8 cellular contexts compared by ENCODE assay signal in the genomic region with DNA sequence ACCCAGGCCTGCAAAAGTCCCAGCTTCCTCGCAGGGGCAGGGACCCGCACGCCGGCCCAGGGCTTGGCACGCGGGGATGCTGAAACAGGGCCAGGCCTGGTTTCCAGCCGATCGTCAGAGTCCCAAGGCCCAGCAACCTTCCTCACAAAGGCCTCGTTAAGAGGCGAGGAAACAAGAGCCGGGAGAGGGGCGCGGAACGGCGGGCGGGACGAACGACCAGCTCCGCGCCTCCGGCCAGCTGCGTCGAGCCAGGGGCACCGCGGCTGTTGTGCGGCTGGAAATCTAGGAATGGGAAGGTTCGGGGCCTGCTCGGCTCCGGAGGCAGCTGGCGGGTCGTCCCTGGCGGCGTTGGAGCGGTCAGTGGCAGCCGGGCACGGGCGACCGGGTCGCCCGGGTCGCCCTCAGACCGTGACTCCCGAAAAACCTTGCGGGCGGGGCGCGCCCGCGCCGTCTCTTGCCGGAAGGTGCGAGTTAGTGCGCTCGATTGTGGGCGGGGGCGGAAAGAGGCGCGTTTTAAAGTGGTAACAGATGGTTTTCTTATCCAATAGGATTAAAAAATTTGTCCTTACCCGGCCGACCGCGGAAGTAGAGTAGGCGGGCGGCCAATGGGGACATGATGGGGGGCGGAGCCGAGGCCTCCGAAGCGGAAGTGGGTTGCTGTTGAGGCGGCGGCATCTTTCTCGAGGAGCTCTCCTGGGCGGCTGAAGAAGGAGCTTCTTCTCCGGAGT. TPM values are rescaled to one million over a fixed set of nuclear protein-coding genes. Genes with fewer than 3 reads are reported as not detected.
DNase-seq lines count a peak whose midpoint lies in the region; ATAC-seq, FAIRE-seq and TF ChIP-seq lines count a peak whose summit lies in the region.

A gene with protein sequence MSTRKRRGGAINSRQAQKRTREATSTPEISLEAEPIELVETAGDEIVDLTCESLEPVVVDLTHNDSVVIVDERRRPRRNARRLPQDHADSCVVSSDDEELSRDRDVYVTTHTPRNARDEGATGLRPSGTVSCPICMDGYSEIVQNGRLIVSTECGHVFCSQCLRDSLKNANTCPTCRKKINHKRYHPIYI (plus strand): TSS at position 643 of the 728 bp plus-strand sequence. CDS start 21,388 bp downstream, outside the sequence.

- 0% methylated on average over 16 of the region's 73 CpGs for WGBS in HepG2 (ENCODE audit: low lambda C conversion rate)

- H3K4me3 ChIP-seq in HepG2 (replicated peaks in 1 of 3; ENCODE audit: insufficient read depth in 1 of 3, low read depth in 2 of 3, low read length in 3 of 3), result peak within 1 kb of the TSS; percentile 84 to 93 (median 86)

- intact Hi-C loops in HepG2 (cut with micrococcal nuclease; ENCODE audit: unreplicated experiment), result loop anchor here (2.0 to 10.0 kb wide), 2 partner anchors 68 to 224 kb away; a partner anchor contains a TSS

- H4K20me1 ChIP-seq in HepG2 (ENCODE audit: insufficient read depth, low read length), result peaks cover 29% of the 10 kb centered on the region

- DNase-seq in C1 segment of cervical spinal cord (lab: John Stamatoyannopoulos, UW) (peak; percentile 57 to 96 (median 92)), NCI-H748 treated with DMSO at 0.1 percent for 48 hours (lab: John Stamatoyannopoulos, UW) (peak; percentile 50), dermis blood vessel endothelial cell (peak; percentile 96), HepG2 (ENCODE audit: low spot score) (peak; percentile 93)
- DNase-seq in activated CD4-positive, alpha-beta T cell treated with anti-CD3 and anti-CD28 coated beads, Interleukin-2, amount 50 U/mL, for 24 hours (ENCODE audit: low read depth in 1 of 2, low spot score in 1 of 2), result peak; percentile 82 to 95
- peak; percentile 94 for DNase-seq in stimulated activated CD4-positive, alpha-beta T cell treated with anti-CD3 and anti-CD28 coated beads, Interleukin-4, amount 100 ng/mL, for 1 hour

- H3K9me3 ChIP-seq in HepG2 (ENCODE audit: low read length), result no peaks in the 10 kb centered on the region

- H3K4me2 ChIP-seq in HepG2 (ENCODE audit: low read depth, low read length), result peak within 1 kb of the TSS; percentile 95

- CTCF ChIA-PET in HepG2 (lab: Yijun Ruan, JAX; ENCODE audit: low intra/inter-chr PET ratio, low total read pairs), result no interaction called here

- no peak within 1 kb of the TSS for H2AFZ ChIP-seq in HepG2 (ENCODE audit: low read length)

- in situ Hi-C loops in HepG2 (cut with HindIII; ENCODE audit: extremely low pct_ligation_motif_present, low pct_unique_long_range_greater_than_20kb), result no loop called here

- TF ChIP-seq POLR2A in HepG2 (IDR thresholded peaks at IDR 0.05; ENCODE audit: insufficient read depth in 1 of 2, low read depth in 2 of 2, low read length in 2 of 2), result peak in 1 of 2 experiments; percentile 80; a peak in 2 of 4 replicates

- H3K36me3 ChIP-seq in HepG2 (replicated peaks in 1 of 2; ENCODE audit: control insufficient read depth in 1 of 2, insufficient read depth in 2 of 2, low read length in 2 of 2), result peaks cover 0 to 19% of the 10 kb centered on the region in 2 experiments; a peak in 3 of 5 replicates

- no peak for TF ChIP-seq CTCF in HepG2 (CRISPR knock-in tag; IDR thresholded peaks at IDR 0.05)

- ATAC-seq in GM19372 (IDR thresholded peaks at IDR 0.05; ENCODE audit: low read depth, unreplicated experiment) (peak; percentile 79), HG03558 (IDR thresholded peaks at IDR 0.05; ENCODE audit: extremely low read depth, unreplicated experiment) (peak; percentile 58), HepG2 (peak; percentile 91)

- POLR2A ChIA-PET in HepG2 (lab: Yijun Ruan, JAX), result interaction anchor here (0.6 to 3.4 kb wide), 11 partner anchors 17 to 1157 kb away, joined by 3 to 25 read pairs (median 4); a partner anchor contains a TSS

- H3K27ac ChIP-seq in HepG2 (ENCODE audit: extremely low read length, insufficient read depth, low read length), result peak within 1 kb of the TSS; percentile 93

- TF ChIP-seq EP300 in HepG2 (IDR thresholded peaks at IDR 0.05; ENCODE audit: low read depth in 2 of 2, low read length in 2 of 2) (no peak), HepG2 (CRISPR knock-in tag; IDR thresholded peaks at IDR 0.05; ENCODE audit: borderline replicate concordance) (no peak)

- H3K27me3 ChIP-seq in HepG2 (ENCODE audit: control insufficient read depth in 1 of 2, insufficient read depth in 2 of 2, low read length in 2 of 2), result no peaks in the 10 kb centered on the region; a peak in 1 of 5 replicates

- peak within 1 kb of the TSS; percentile 96 for H3K9ac ChIP-seq in HepG2 (ENCODE audit: insufficient read depth, low read depth, low read length)

- peaks cover 55% of the 10 kb centered on the region for H3K79me2 ChIP-seq in HepG2 (ENCODE audit: insufficient read depth, low read length)

- BruUV-seq in HepG2 (replicated peaks; lab: Mats Ljungman, UMichigan), result TSS peak; percentile 59

- peak; percentile 70 for FAIRE-seq in HepG2 (lab: Jason Lieb, UNC)

- TF ChIP-seq RAD21 in HepG2 (CRISPR knock-in tag; IDR thresholded peaks at IDR 0.05), result no peak

- H3K4me1 ChIP-seq in HepG2 (ENCODE audit: insufficient read depth, low read length), result peaks cover 44% of the 10 kb centered on the region

TF ChIP-seq in HepG2, 621 proteins besides CTCF, POLR2A, EP300 and RAD21 (continues in another document):
- TF ChIP-seq PRPF4 (IDR thresholded peaks at IDR 0.05; ENCODE audit: low read depth, low read length, poor library complexity, severe bottlenecking) (no peak), ZNF124 (CRISPR knock-in tag; IDR thresholded peaks at IDR 0.05) (0 out of 2 replicates have a peak, but pooled peaks have one; percentile 1), FOXC1 (CRISPR knock-in tag; IDR thresholded peaks at IDR 0.05; ENCODE audit: borderline replicate concordance) (peak; percentile 76; the same call in 1 of the 2 replicates), RFXAP (CRISPR knock-in tag; IDR thresholded peaks at IDR 0.05; ENCODE audit: borderline replicate concordance) (peak; percentile 65; the same call in 1 of the 2 replicates), ZNF777 (CRISPR knock-in tag; IDR thresholded peaks at IDR 0.05) (peak; percentile 84), ZNF30 (CRISPR knock-in tag; IDR thresholded peaks at IDR 0.05) (0 out of 2 replicates have a peak, but pooled peaks have one; percentile 87)
- TF ChIP-seq, protein P1, sequence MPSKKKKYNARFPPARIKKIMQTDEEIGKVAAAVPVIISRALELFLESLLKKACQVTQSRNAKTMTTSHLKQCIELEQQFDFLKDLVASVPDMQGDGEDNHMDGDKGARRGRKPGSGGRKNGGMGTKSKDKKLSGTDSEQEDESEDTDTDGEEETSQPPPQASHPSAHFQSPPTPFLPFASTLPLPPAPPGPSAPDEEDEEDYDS (CRISPR knock-in tag; IDR thresholded peaks at IDR 0.05), result peak; percentile 46
- TF ChIP-seq, protein P2, sequence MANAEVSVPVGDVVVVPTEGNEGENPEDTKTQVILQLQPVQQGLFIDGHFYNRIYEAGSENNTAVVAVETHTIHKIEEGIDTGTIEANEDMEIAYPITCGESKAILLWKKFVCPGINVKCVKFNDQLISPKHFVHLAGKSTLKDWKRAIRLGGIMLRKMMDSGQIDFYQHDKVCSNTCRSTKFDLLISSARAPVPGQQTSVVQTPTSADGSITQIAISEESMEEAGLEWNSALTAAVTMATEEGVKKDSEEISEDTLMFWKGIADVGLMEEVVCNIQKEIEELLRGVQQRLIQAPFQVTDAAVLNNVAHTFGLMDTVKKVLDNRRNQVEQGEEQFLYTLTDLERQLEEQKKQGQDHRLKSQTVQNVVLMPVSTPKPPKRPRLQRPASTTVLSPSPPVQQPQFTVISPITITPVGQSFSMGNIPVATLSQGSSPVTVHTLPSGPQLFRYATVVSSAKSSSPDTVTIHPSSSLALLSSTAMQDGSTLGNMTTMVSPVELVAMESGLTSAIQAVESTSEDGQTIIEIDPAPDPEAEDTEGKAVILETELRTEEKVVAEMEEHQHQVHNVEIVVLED (CRISPR knock-in tag; IDR thresholded peaks at IDR 0.05; ENCODE audit: borderline replicate concordance), result peak; percentile 46
- TF ChIP-seq, protein P3, sequence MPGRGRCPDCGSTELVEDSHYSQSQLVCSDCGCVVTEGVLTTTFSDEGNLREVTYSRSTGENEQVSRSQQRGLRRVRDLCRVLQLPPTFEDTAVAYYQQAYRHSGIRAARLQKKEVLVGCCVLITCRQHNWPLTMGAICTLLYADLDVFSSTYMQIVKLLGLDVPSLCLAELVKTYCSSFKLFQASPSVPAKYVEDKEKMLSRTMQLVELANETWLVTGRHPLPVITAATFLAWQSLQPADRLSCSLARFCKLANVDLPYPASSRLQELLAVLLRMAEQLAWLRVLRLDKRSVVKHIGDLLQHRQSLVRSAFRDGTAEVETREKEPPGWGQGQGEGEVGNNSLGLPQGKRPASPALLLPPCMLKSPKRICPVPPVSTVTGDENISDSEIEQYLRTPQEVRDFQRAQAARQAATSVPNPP (CRISPR knock-in tag; IDR thresholded peaks at IDR 0.05), result no peak

RNA-seq across cellular contexts. Expression of the gene that starts here (rescaled TPM):
- total RNA-seq in dermis blood vessel endothelial cell (79.5 and 85.4 TPM in 2 replicates), HepG2 (2016; rRNA removed; fragmentation: Illumina TruSeq; extraction: Trizol) (38.1 and 46.7 TPM in 2 replicates)
- 16.3 and 17.2 TPM in 2 replicates for total RNA-seq in HepG2 (2016; cell fraction: cytosol; rRNA removed; fragmentation: Illumina TruSeq; extraction: Trizol; ENCODE audit: low read depth)
- 36.0 and 47.6 TPM in 2 replicates for total RNA-seq in HepG2 (2016; cell fraction: insoluble cytoplasmic fraction; rRNA removed; fragmentation: Illumina TruSeq; extraction: Trizol)
- 24.2 and 25.2 TPM in 2 replicates for total RNA-seq in HepG2 (2016; cell fraction: membrane; rRNA removed; fragmentation: Illumina TruSeq; extraction: Trizol)
- total RNA-seq in HepG2 (2016; cell fraction: nucleus; rRNA removed; fragmentation: Illumina TruSeq; extraction: Trizol), result 34.8 and 37.0 TPM in 2 replicates
- 40.3 and 45.1 TPM in 2 replicates for polyA plus RNA-seq in HepG2 (2011; rRNA removed)
- polyA plus RNA-seq in HepG2 (2011; cell fraction: cytosol; rRNA removed), result 34.5 and 42.3 TPM in 2 replicates
- 33.3 and 33.4 TPM in 2 replicates for polyA plus RNA-seq in HepG2 (2011; cell fraction: nucleus; rRNA removed)
- 27.9 and 28.2 TPM in 2 replicates for polyA plus RNA-seq in HepG2 (2012)
- 3.3 and 5.5 TPM in 2 replicates for polyA plus RNA-seq in HepG2 (2016; cell fraction: cytosol; fragmentation: Illumina TruSeq; extraction: Trizol; ENCODE audit: low read depth)
- 45.3 and 46.1 TPM in 2 replicates for polyA plus RNA-seq in HepG2 (2016; cell fraction: insoluble cytoplasmic fraction; fragmentation: Illumina TruSeq; extraction: Trizol; ENCODE audit: low read depth)
- 12.0 and 14.1 TPM in 2 replicates for polyA plus RNA-seq in HepG2 (2016; cell fraction: membrane; fragmentation: Illumina TruSeq; extraction: Trizol; ENCODE audit: low read depth)
- 33.1 and 33.8 TPM in 2 replicates for polyA plus RNA-seq in HepG2 (2016; cell fraction: nucleus; fragmentation: Illumina TruSeq; extraction: Trizol; ENCODE audit: insufficient read depth, low read depth)
- 65.3 and 74.2 TPM in 2 replicates for polyA minus RNA-seq in HepG2 (2011; rRNA and poly(A)+ RNA removed; ENCODE audit: low replicate concordance)
- polyA minus RNA-seq in HepG2 (2011; cell fraction: cytosol; rRNA and poly(A)+ RNA removed), result 36.1 and 36.8 TPM in 2 replicates
- 55.2 and 60.3 TPM in 2 replicates for polyA minus RNA-seq in HepG2 (2011; cell fraction: nucleus; rRNA and poly(A)+ RNA removed)

Comparison
In these comparisons a context has a peak if more than half of its experiments do, and no peak if none do; other contexts are left out.
1. Peak in every context shown above with its lines: DNase-seq, ATAC-seq, H3K4me3 ChIP-seq and H3K27ac ChIP-seq.